14 cellular contexts compared by ENCODE assay signal in the genomic region with DNA sequence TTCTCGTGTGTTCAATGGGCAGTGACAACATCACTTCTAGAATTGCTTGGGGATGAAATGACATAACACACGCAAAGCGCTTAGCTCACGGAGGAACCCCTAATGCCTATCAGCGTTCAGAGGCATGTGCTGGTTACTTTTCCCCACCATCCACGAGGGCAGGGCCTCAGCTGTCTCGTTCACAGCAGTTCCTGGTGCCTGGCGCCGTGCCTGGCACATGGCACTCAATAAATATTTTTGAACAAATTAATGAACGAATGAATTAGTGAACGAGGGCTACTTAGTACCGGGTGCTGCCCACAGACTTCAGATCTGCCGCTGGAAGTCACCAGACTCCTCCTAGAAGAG. TPM values are rescaled to one million over a fixed set of nuclear protein-coding genes. Genes with fewer than 3 reads are reported as not detected.
DNase-seq lines count a peak whose midpoint lies in the region; ATAC-seq and TF ChIP-seq lines count a peak whose summit lies in the region.
"Had no signal": no experiment of that assay in that cellular context is flagged by ENCODE, and none has a peak within 500 bp of the region (broad histone marks: within the 10 kb centered on the region; RNA-seq: fewer than 3 reads in every experiment).

No MANE protein-coding gene starts in this region.

- H3K9me3 Mint-ChIP-seq in MCF 10A (ENCODE audit: unreplicated experiment) = no peaks in the 10 kb centered on the region
- no peaks in the 10 kb centered on the region for H3K9me3 Mint-ChIP-seq in activated T-helper 17 cell treated with anti-CD3 and anti-CD28 coated beads, Interleukin-2, amount 50 U/mL, for 72 hours
- no peaks in the 10 kb centered on the region for H3K9me3 Mint-ChIP-seq in mesothelial cell of epicardium

- no peak overlapping the region for H3K4me3 ChIP-seq in breast epithelium
- no peak overlapping the region for H3K4me3 ChIP-seq in thymus (ENCODE audit: low read length)
- H3K4me3 ChIP-seq: Peyer's patch had no signal

- H3K27me3 Mint-ChIP-seq in MCF 10A (ENCODE audit: insufficient read depth, unreplicated experiment) = no peaks in the 10 kb centered on the region
- H3K27me3 Mint-ChIP-seq in activated T-helper 17 cell treated with anti-CD3 and anti-CD28 coated beads, Interleukin-2, amount 50 U/mL, for 72 hours = no peaks in the 10 kb centered on the region
- no peaks in the 10 kb centered on the region for H3K27me3 Mint-ChIP-seq in mesothelial cell of epicardium (ENCODE audit: low read depth)

- TF ChIP-seq CTCF in breast epithelium (IDR thresholded peaks at IDR 0.05) = no peak
- TF ChIP-seq CTCF in MCF 10A (IDR thresholded peaks at IDR 0.05; ENCODE audit: unreplicated experiment) = no peak
- no peak for TF ChIP-seq CTCF in mesothelial cell of epicardium (IDR thresholded peaks at IDR 0.05; ENCODE audit: unreplicated experiment)

- H3K27ac ChIP-seq in breast epithelium = peak overlapping the region; percentile 79 to 91
- H3K27ac ChIP-seq in thymus (ENCODE audit: low read depth) = peak overlapping the region; percentile 21
- H3K27ac ChIP-seq: foreskin keratinocyte had no signal

- no peaks in the 10 kb centered on the region for H3K36me3 Mint-ChIP-seq in MCF 10A (ENCODE audit: insufficient read depth, unreplicated experiment)
- H3K36me3 Mint-ChIP-seq in activated T-helper 17 cell treated with anti-CD3 and anti-CD28 coated beads, Interleukin-2, amount 50 U/mL, for 72 hours (ENCODE audit: low read depth) = no peaks in the 10 kb centered on the region
- no peaks in the 10 kb centered on the region for H3K36me3 Mint-ChIP-seq in mesothelial cell of epicardium

- H3K9me3 ChIP-seq in breast epithelium (no peaks in the 10 kb centered on the region), thymus (ENCODE audit: control insufficient read depth) (no peaks in the 10 kb centered on the region)
- H3K9me3 ChIP-seq: Peyer's patch had no signal

- no TSS peak for BruUV-seq in MCF 10A (replicated peaks; lab: Mats Ljungman, UMichigan)

- 87% methylated on average over 13 of the region's 13 CpGs for WGBS in thymus

- no peak for TF ChIP-seq POLR2A in breast epithelium (IDR thresholded peaks at IDR 0.05)

- DNase-seq in breast epithelium (ENCODE audit: low spot score in 2 of 2) (no peak), MCF 10A (ENCODE audit: unreplicated experiment) (no peak), mesothelial cell of epicardium (ENCODE audit: low spot score in 2 of 2, unreplicated experiment in 2 of 2) (no peak), retina (no peak), LoVo (ENCODE audit: low spot score) (no peak)
- DNase-seq in stimulated activated CD4-positive, alpha-beta T cell treated with anti-CD3 and anti-CD28 coated beads, Interleukin-12 subunit alpha, Interleukin-12 subunit beta, amount 100 ng/mL, for 4 hours = no peak
- DNase-seq: islet precursor cell, Peyer's patch had no signal

- H3K4me3 Mint-ChIP-seq in MCF 10A (ENCODE audit: unreplicated experiment) (no peak overlapping the region), mesothelial cell of epicardium (no peak overlapping the region)
- H3K4me3 Mint-ChIP-seq in activated T-helper 17 cell treated with anti-CD3 and anti-CD28 coated beads, Interleukin-2, amount 50 U/mL, for 72 hours = no peak overlapping the region

- H3K4me1 ChIP-seq in breast epithelium = peaks cover 0 to 22% of the 10 kb centered on the region in 2 donors
- no peaks in the 10 kb centered on the region for H3K4me1 ChIP-seq in thymus (ENCODE audit: control insufficient read depth, insufficient read depth, low read length)
- H3K4me1 ChIP-seq: foreskin keratinocyte had no signal

- H3K27me3 ChIP-seq in breast epithelium (no peaks in the 10 kb centered on the region), thymus (ENCODE audit: control insufficient read depth, insufficient read depth) (no peaks in the 10 kb centered on the region)
- H3K27me3 ChIP-seq: Peyer's patch had no signal

- H3K36me3 ChIP-seq in breast epithelium = no peaks in the 10 kb centered on the region
- H3K36me3 ChIP-seq in thymus (ENCODE audit: control insufficient read depth, insufficient read depth) = no peaks in the 10 kb centered on the region
- H3K36me3 ChIP-seq: Peyer's patch had no signal

- intact Hi-C loops in breast epithelium (cut with DNase I; ENCODE audit: low total_unique reads) = no loop called here
- intact Hi-C loops in MCF 10A (cut with micrococcal nuclease) = no loop called here

- ATAC-seq in activated T-helper 17 cell treated with anti-CD3 and anti-CD28 coated beads, Interleukin-2, amount 50 U/mL, for 72 hours (replicated peaks) = no peak

- H3K27ac Mint-ChIP-seq in MCF 10A (ENCODE audit: low read depth, unreplicated experiment) (no peak overlapping the region), mesothelial cell of epicardium (peak overlapping the region; percentile 57)
- H3K27ac Mint-ChIP-seq in activated T-helper 17 cell treated with anti-CD3 and anti-CD28 coated beads, Interleukin-2, amount 50 U/mL, for 72 hours = peak overlapping the region; percentile 22

- POLR2A ChIA-PET in MCF 10A (lab: Yijun Ruan, JAX) = interaction anchor here (0.9 kb wide), 1 partner anchor 26 kb away, joined by 3 read pairs; no protein-coding TSS in a partner anchor

- H3K4me1 Mint-ChIP-seq in MCF 10A (ENCODE audit: insufficient read depth, unreplicated experiment) = no peaks in the 10 kb centered on the region
- H3K4me1 Mint-ChIP-seq in activated T-helper 17 cell treated with anti-CD3 and anti-CD28 coated beads, Interleukin-2, amount 50 U/mL, for 72 hours = peaks cover 9% of the 10 kb centered on the region
- H3K4me1 Mint-ChIP-seq in mesothelial cell of epicardium = peaks cover 32% of the 10 kb centered on the region

- CTCF ChIA-PET in MCF 10A (lab: Yijun Ruan, JAX) = interaction anchor here (0.7 to 5.0 kb wide), 2 partner anchors 12 to 308 kb away, joined by 3 to 31 read pairs; no protein-coding TSS in a partner anchor

RNA-seq across cellular contexts. Expression of a gene that starts 14.1 kb away (rescaled TPM):
- total RNA-seq in breast epithelium (not detected), MCF 10A (2022) (not detected in 2 replicates), mesothelial cell of epicardium (not detected in 3 replicates)
- total RNA-seq in activated T-helper 17 cell treated with anti-CD3 and anti-CD28 coated beads, Interleukin-2, amount 50 U/mL, for 72 hours = under 1 TPM in 1 of 2 donors, not detected in 1; 0.34 TPM
- polyA plus RNA-seq in thymus = 0.46 TPM
- total RNA-seq: foreskin keratinocyte; HT1080; Peyer's patch; sciatic nerve; T-helper 2 cell treated with Interferon-gamma antibody and Interleukin-4, amounts not matched to agents 100 ng/mL and 5 ng/mL, for 36 hours had no signal
- polyA plus RNA-seq: foreskin keratinocyte had no signal
